In the genomic region with DNA sequence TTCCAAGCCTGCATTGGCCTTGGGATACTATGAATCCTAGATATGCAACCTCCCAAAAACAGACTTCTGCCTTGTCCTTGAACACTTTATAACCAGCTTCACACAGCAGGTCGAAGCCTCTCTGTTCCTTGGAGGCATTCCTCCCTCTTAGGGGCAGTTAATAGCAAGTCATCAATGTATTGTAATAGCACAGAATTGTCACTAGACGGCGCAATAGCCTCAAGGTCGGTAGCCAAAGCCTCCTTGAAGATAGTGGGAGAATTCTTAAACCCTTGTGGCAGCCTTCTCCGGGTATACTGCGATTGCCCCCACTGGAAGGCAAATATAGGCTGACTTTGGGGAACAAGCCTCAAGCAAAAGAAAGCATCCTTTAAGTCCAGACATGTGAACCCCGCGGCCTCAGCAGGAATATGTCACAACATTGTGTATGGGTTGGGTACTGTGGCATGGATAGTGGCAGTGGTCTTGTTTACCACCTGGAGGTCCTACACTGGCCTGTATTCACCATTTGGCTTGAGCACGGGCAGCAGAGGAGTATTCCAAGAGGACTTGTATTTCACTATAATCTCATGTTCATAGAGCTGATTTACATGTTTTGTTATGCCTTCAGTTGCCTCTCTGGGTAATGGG, we compare ENCODE assay signal across 8 cellular contexts.
DNase-seq lines count a peak whose midpoint lies in the region; ATAC-seq lines count a peak whose summit lies in the region.

No MANE protein-coding gene starts in this region.

- no peak overlapping the region for H3K4me3 Mint-ChIP-seq in activated T-cell treated with anti-CD3 and anti-CD28 coated beads, Interleukin-2, amount 50 U/mL, for 72 hours

- DNase-seq in activated gamma-delta T cell treated with Interleukin-2 at 50 U/mL for 16 hours (peak; percentile 17), activated gamma-delta T cell (lab: John Stamatoyannopoulos, UW) (no peak), NCI-H1092 treated with DMSO at 0.1 percent for 48 hours (lab: John Stamatoyannopoulos, UW) (peak; percentile 42), hippocampal formation (lab: John Stamatoyannopoulos, UW) (peak; percentile 1 to 19), T1000 (lab: John Stamatoyannopoulos, UW) (no peak), SW480 (ENCODE audit: low spot score) (no peak)
- DNase-seq in activated T-cell treated with anti-CD3 and anti-CD28 coated beads, Interleukin-2, amount 50 U/mL, for 72 hours: peak; percentile 28 to 41
- DNase-seq in stimulated activated CD4-positive, alpha-beta T cell treated with anti-CD3 and anti-CD28 coated beads, Interleukin-4, amount 100 ng/mL, for 24 hours: peak; percentile 24

- H3K36me3 Mint-ChIP-seq in activated T-cell treated with anti-CD3 and anti-CD28 coated beads, Interleukin-2, amount 50 U/mL, for 72 hours (ENCODE audit: insufficient read depth in 2 of 2): peaks cover 4 to 5% of the 10 kb centered on the region in 2 donors

- H3K27ac Mint-ChIP-seq in activated T-cell treated with anti-CD3 and anti-CD28 coated beads, Interleukin-2, amount 50 U/mL, for 72 hours: no peak overlapping the region

- peaks cover 0 to 8% of the 10 kb centered on the region in 2 donors for H3K9me3 Mint-ChIP-seq in activated T-cell treated with anti-CD3 and anti-CD28 coated beads, Interleukin-2, amount 50 U/mL, for 72 hours

- H3K4me1 Mint-ChIP-seq in activated T-cell treated with anti-CD3 and anti-CD28 coated beads, Interleukin-2, amount 50 U/mL, for 72 hours (ENCODE audit: low read depth): no peaks in the 10 kb centered on the region

- H3K27me3 Mint-ChIP-seq in activated T-cell treated with anti-CD3 and anti-CD28 coated beads, Interleukin-2, amount 50 U/mL, for 72 hours (ENCODE audit: low read depth): no peaks in the 10 kb centered on the region

- ATAC-seq in activated T-cell treated with anti-CD3 and anti-CD28 coated beads, Interleukin-2, amount 50 U/mL, for 72 hours (replicated peaks in 1 of 2): peak; percentile 49 to 57

Comparison
In these comparisons a context has a peak if more than half of its experiments do, and no peak if none do; other contexts are left out.
1. DNase-seq: peak in activated gamma-delta T cell treated with Interleukin-2 at 50 U/mL for 16 hours (single experiment), NCI-H1092 treated with DMSO at 0.1 percent for 48 hours (single experiment), activated T-cell treated with anti-CD3 and anti-CD28 coated beads, Interleukin-2, amount 50 U/mL, for 72 hours (2 of 2), hippocampal formation (2 of 2) and stimulated activated CD4-positive, alpha-beta T cell treated with anti-CD3 and anti-CD28 coated beads, Interleukin-4, amount 100 ng/mL, for 24 hours (single experiment); none in activated gamma-delta T cell (single experiment), T1000 (single experiment) and SW480 (single experiment).